In genomic region chr19:44553478-44554171, GRCh38 we compare ENCODE assay signal across 1 cellular context.
A peak's percentile ranks its signal among the peaks of the same experiment; 100 is the strongest.
TF ChIP-seq lines count a peak whose summit lies in the region.

No MANE protein-coding gene starts in this region.

TF ChIP-seq in K562, 482 proteins besides CTCF, POLR2A, EP300 and RAD21 (continued from another document and continues in another):
- no peak for TF ChIP-seq MGA (IDR thresholded peaks at IDR 0.05)
- no peak for TF ChIP-seq HDAC6 (IDR thresholded peaks at IDR 0.05; ENCODE audit: low read depth, low read length)
- TF ChIP-seq HNRNPH1 (optimal IDR thresholded peaks at IDR 0.05; ENCODE audit: low read depth, low read length), result no peak
- TF ChIP-seq NELFE (IDR thresholded peaks at IDR 0.05; ENCODE audit: insufficient read depth, insufficient read length), result no peak
- peak in 1 of 2 experiments; percentile 34; a peak in 1 of 4 replicates for TF ChIP-seq TBL1XR1 (IDR thresholded peaks at IDR 0.05; ENCODE audit: low read length in 2 of 2)
- TF ChIP-seq TCF3 (CRISPR knock-in tag; IDR thresholded peaks at IDR 0.05), result peak; percentile 89
- TF ChIP-seq CBX8 (IDR thresholded peaks at IDR 0.05; ENCODE audit: borderline replicate concordance, extremely low read depth, low read depth, low read length, poor library complexity, severe bottlenecking), result no peak
- TF ChIP-seq E2F5 (CRISPR knock-in tag; IDR thresholded peaks at IDR 0.05), result no peak
- no peak for TF ChIP-seq ZFPM2 (CRISPR knock-in tag; IDR thresholded peaks at IDR 0.05)
- TF ChIP-seq DPF2 (IDR thresholded peaks at IDR 0.05), result peak; percentile 89
- no peak for TF ChIP-seq EP400 (IDR thresholded peaks at IDR 0.05)
- TF ChIP-seq RBM14 (IDR thresholded peaks at IDR 0.05; ENCODE audit: borderline replicate concordance, insufficient read depth, low read depth, low read length), result no peak
- TF ChIP-seq KLF13 (tag; IDR thresholded peaks at IDR 0.05; ENCODE audit: borderline replicate concordance, low read depth), result no peak
- no peak for TF ChIP-seq FOXA1 (IDR thresholded peaks at IDR 0.05; ENCODE audit: borderline replicate concordance)
- peak; percentile 67; the same call in 1 of the 2 replicates for TF ChIP-seq SOX6 (IDR thresholded peaks at IDR 0.05)
- no peak for TF ChIP-seq ARID3B (CRISPR knock-in tag; IDR thresholded peaks at IDR 0.05; ENCODE audit: borderline replicate concordance)
- no peak for TF ChIP-seq FOXA3 (CRISPR knock-in tag; conservative IDR thresholded peaks at IDR 0.05 in 1 of 2, IDR thresholded peaks at IDR 0.05 in 1 of 2)
- TF ChIP-seq ZKSCAN8 (CRISPR knock-in tag; IDR thresholded peaks at IDR 0.05), result no peak
- no peak for TF ChIP-seq NKRF (IDR thresholded peaks at IDR 0.05; ENCODE audit: borderline replicate concordance)
- TF ChIP-seq UBTF (IDR thresholded peaks at IDR 0.05; ENCODE audit: borderline replicate concordance in 1 of 2, low read depth in 2 of 2, low read length in 2 of 2), result no peak
- no peak for TF ChIP-seq KAT7 (CRISPR knock-in tag; IDR thresholded peaks at IDR 0.05; ENCODE audit: borderline replicate concordance)
- TF ChIP-seq ZFP91 (CRISPR knock-in tag; IDR thresholded peaks at IDR 0.05), result no peak
- no peak for TF ChIP-seq BCLAF1 (IDR thresholded peaks at IDR 0.05; ENCODE audit: borderline replicate concordance in 1 of 2, control insufficient read depth in 1 of 2, low read depth in 2 of 2, low read length in 1 of 2)
- no peak for TF ChIP-seq ZNF133 (CRISPR knock-in tag; IDR thresholded peaks at IDR 0.05)
- TF ChIP-seq ZNF263 (CRISPR knock-in tag; IDR thresholded peaks at IDR 0.05; ENCODE audit: borderline replicate concordance), result no peak
- TF ChIP-seq POLR2G (IDR thresholded peaks at IDR 0.05; ENCODE audit: low read depth, low read length), result no peak
- TF ChIP-seq RCOR1 (IDR thresholded peaks at IDR 0.05; ENCODE audit: borderline replicate concordance in 1 of 2, low read depth in 2 of 2, low read length in 2 of 2), result peak in 1 of 2 experiments; percentile 70; a peak in 2 of 4 replicates
